Comparison of ENCODE assay signal across 18 cellular contexts in the genomic region with DNA sequence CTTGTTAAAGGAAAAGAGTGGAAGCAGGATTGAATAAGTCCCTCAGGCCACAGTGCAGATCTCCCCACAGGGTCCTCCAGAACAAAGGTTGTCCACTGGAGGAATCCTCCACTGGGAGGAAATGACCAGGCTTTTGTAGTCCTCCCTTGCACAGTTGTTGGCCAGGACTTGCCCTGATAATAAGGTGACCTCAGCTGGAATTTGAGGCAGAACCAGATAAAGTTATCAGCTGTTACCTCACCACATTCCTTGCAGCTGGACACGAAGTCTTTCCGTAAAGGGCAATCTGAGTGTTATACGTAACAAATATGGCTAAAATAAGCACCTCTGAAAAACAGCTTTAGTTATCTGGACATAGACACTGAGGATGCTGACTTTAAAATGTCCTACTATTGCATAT.
DNase-seq lines count a peak whose midpoint lies in the region; ATAC-seq and TF ChIP-seq lines count a peak whose summit lies in the region.
"Had no signal": no experiment of that assay in that cellular context is flagged by ENCODE, and none has a peak within 500 bp of the region (broad histone marks: within the 10 kb centered on the region; RNA-seq: fewer than 3 reads in every experiment).

No MANE protein-coding gene starts in this region.

- no peaks in the 10 kb centered on the region; the same call in 1 of the 2 replicates for H3K27me3 Mint-ChIP-seq in HFFc6 (ENCODE audit: insufficient read depth)
- H3K27me3 Mint-ChIP-seq: activated CD4-positive, alpha-beta memory T cell treated with anti-CD3 and anti-CD28 coated beads for 36 hours; CD4-positive, CD25-positive, alpha-beta regulatory T cell had no signal

- H3K4me1 ChIP-seq in trophoblast cell (ENCODE audit: control insufficient read depth in 1 of 2, insufficient read depth in 2 of 2, low read length in 2 of 2): no peaks in the 10 kb centered on the region

- in situ Hi-C loops in KBM-7 (cut with MboI; ENCODE audit: low pct_unique_long_range_greater_than_20kb, low sequenced_read_pairs): no loop called here

- no peaks in the 10 kb centered on the region for H3K79me2 ChIP-seq in trophoblast cell (ENCODE audit: control insufficient read depth, insufficient read depth, low read length, poor library complexity)

- no peak overlapping the region for H2BK5ac ChIP-seq in trophoblast cell (ENCODE audit: low read depth, low read length, poor library complexity)

- no peak overlapping the region for H2BK12ac ChIP-seq in trophoblast cell (ENCODE audit: low read length)

- no peak overlapping the region for H4K8ac ChIP-seq in trophoblast cell (ENCODE audit: low read depth, low read length)

- no peak overlapping the region for H3K27ac ChIP-seq in trophoblast cell (ENCODE audit: low read depth, low read length)
- H3K27ac ChIP-seq: VCaP had no signal

- peak overlapping the region; percentile 78 for H3K27ac Mint-ChIP-seq in HFFc6
- H3K27ac Mint-ChIP-seq: activated CD4-positive, alpha-beta memory T cell treated with anti-CD3 and anti-CD28 coated beads for 36 hours; CD4-positive, CD25-positive, alpha-beta regulatory T cell had no signal

- H2AFZ ChIP-seq in trophoblast cell (ENCODE audit: insufficient read depth, low read length, poor library complexity): no peak overlapping the region

- no peak overlapping the region for H3K23ac ChIP-seq in trophoblast cell (ENCODE audit: low read length)

- peaks cover 18% of the 10 kb centered on the region for H3K36me3 Mint-ChIP-seq in HFFc6 (ENCODE audit: low read depth)
- H3K36me3 Mint-ChIP-seq: activated CD4-positive, alpha-beta memory T cell treated with anti-CD3 and anti-CD28 coated beads for 36 hours; CD4-positive, CD25-positive, alpha-beta regulatory T cell had no signal

- no peak overlapping the region for H2BK120ac ChIP-seq in trophoblast cell (ENCODE audit: insufficient read depth, low read length, poor library complexity)

- H3K4me1 Mint-ChIP-seq in HFFc6 (ENCODE audit: low read depth): peaks cover 34% of the 10 kb centered on the region
- H3K4me1 Mint-ChIP-seq: CD4-positive, CD25-positive, alpha-beta regulatory T cell had no signal

- H3K79me1 ChIP-seq in trophoblast cell (ENCODE audit: low read length): no peaks in the 10 kb centered on the region

- H3K27me3 ChIP-seq in trophoblast cell (ENCODE audit: insufficient read depth, low read length): no peaks in the 10 kb centered on the region

- H3K9me3 ChIP-seq in trophoblast cell (ENCODE audit: insufficient read depth, low read depth, low read length): no peaks in the 10 kb centered on the region

- no peak overlapping the region for H2AK5ac ChIP-seq in trophoblast cell (ENCODE audit: low read length)

- ATAC-seq in HG03159 (IDR thresholded peaks at IDR 0.05; ENCODE audit: unreplicated experiment): no peak
- ATAC-seq: left lobe of liver had no signal

- WGBS in trophoblast cell (ENCODE audit: extremely low coverage, insufficient coverage, insufficient read length): no CpG with 5 or more reads among the region's 3 CpGs

- TF ChIP-seq CTCF in HFFc6 (IDR thresholded peaks at IDR 0.05) (no peak), fibroblast of villous mesenchyme (IDR thresholded peaks at IDR 0.05; ENCODE audit: insufficient read depth, low read depth, low read length) (no peak)

- H3K4me3 Mint-ChIP-seq in HFFc6: peak overlapping the region; percentile 27; the same call in 1 of the 2 replicates
- H3K4me3 Mint-ChIP-seq: activated CD4-positive, alpha-beta memory T cell treated with anti-CD3 and anti-CD28 coated beads for 36 hours; CD4-positive, CD25-positive, alpha-beta regulatory T cell had no signal

- no peak overlapping the region for H3K18ac ChIP-seq in trophoblast cell (ENCODE audit: low read length)

- no peak overlapping the region for H4K12ac ChIP-seq in trophoblast cell (ENCODE audit: low read depth, low read length)

- no peak overlapping the region for H3K4me3 ChIP-seq in fibroblast of villous mesenchyme (ENCODE audit: low read depth, low read length)
- H3K4me3 ChIP-seq in trophoblast cell (ENCODE audit: low read depth, low read length): no peak overlapping the region
- H3K4me3 ChIP-seq: coronary artery had no signal

- H3K9ac ChIP-seq in trophoblast cell (ENCODE audit: low read length): no peak overlapping the region

- DNase-seq in HFFc6 (no peak), amniotic epithelial cell (ENCODE audit: low read depth) (peak; percentile 81), fibroblast of villous mesenchyme (ENCODE audit: low read depth) (peak; percentile 26), trophoblast cell (peak; percentile 61 to 91), KBM-7 (no peak), DMS 273 (lab: John Stamatoyannopoulos, UW; ENCODE audit: unreplicated experiment) (no peak)
- DNase-seq: activated CD4-positive, alpha-beta memory T cell treated with anti-CD3 and anti-CD28 coated beads for 36 hours; activated T-cell treated with anti-CD3 and anti-CD28 coated beads for 4 hours; CD4-positive, CD25-positive, alpha-beta regulatory T cell; DMS79 treated with DMSO at 0.1 percent for 48 hours; NCI-H1417; NCI-H526; SHP77; T-helper 1 cell had no signal

- H3K4me2 ChIP-seq in trophoblast cell (ENCODE audit: low read length): no peak overlapping the region

- H3K14ac ChIP-seq in trophoblast cell (ENCODE audit: low read length): no peak overlapping the region

- H4K91ac ChIP-seq in trophoblast cell (ENCODE audit: low read depth, low read length): no peak overlapping the region

- H3K36me3 ChIP-seq in trophoblast cell (ENCODE audit: control insufficient read depth in 1 of 2, insufficient read depth in 2 of 2, low read length in 2 of 2): no peaks in the 10 kb centered on the region

- H3K4ac ChIP-seq in trophoblast cell (ENCODE audit: low read depth, low read length): no peak overlapping the region

- peaks cover 10% of the 10 kb centered on the region; the same call in 1 of the 2 replicates for H3K9me3 Mint-ChIP-seq in HFFc6

Comparison
In these comparisons a context has a peak if more than half of its experiments do, and no peak if none do; other contexts are left out.
1. DNase-seq: peak in amniotic epithelial cell (single experiment), fibroblast of villous mesenchyme (single experiment) and trophoblast cell (2 of 2); none in HFFc6 (single experiment), KBM-7 (single experiment) and DMS 273 (single experiment).